Comparison of ENCODE assay signal across 21 cellular contexts in genomic region chr3:195860456-195860855, GRCh38. TPM values are rescaled to one million over a fixed set of nuclear protein-coding genes. Genes with fewer than 3 reads are reported as not detected.
DNase-seq lines count a peak whose midpoint lies in the region; ATAC-seq and TF ChIP-seq lines count a peak whose summit lies in the region.
"Had no signal": no experiment of that assay in that cellular context is flagged by ENCODE, and none has a peak within 500 bp of the region (broad histone marks: within the 10 kb centered on the region; RNA-seq: fewer than 3 reads in every experiment).

No MANE protein-coding gene starts in this region.

- TF ChIP-seq CTCF in mammary epithelial cell (conservative IDR thresholded peaks at IDR 0.05 in 1 of 2, IDR thresholded peaks at IDR 0.05 in 1 of 2; ENCODE audit: extremely low read depth in 1 of 2, insufficient read depth in 1 of 2, low read depth in 1 of 2, low read length in 2 of 2), result no peak
- no peak for TF ChIP-seq CTCF in osteoblast (IDR thresholded peaks at IDR 0.05; ENCODE audit: extremely low read depth, low read depth, low read length)

- H3K27ac ChIP-seq in BLaER1 treated with 17β-estradiol and CSF1 and Interleukin-3, amounts not matched to agents 10 nM and 100 nM, result no peak overlapping the region
- H3K27ac ChIP-seq in mammary epithelial cell (ENCODE audit: insufficient read depth, low read depth, low read length) (no peak overlapping the region), osteoblast (ENCODE audit: low read depth, low read length) (no peak overlapping the region)
- H3K27ac ChIP-seq: HL-60, Peyer's patch had no signal

- 94% methylated on average over 3 of the region's 6 CpGs for WGBS in mammary epithelial cell (ENCODE audit: low coverage, missing lambda C conversion rate)

- H2AFZ ChIP-seq in mammary epithelial cell (ENCODE audit: low read depth, low read length), result no peak overlapping the region
- H2AFZ ChIP-seq in osteoblast (ENCODE audit: low read length), result no peak overlapping the region

- no peaks in the 10 kb centered on the region for H3K9me3 ChIP-seq in BLaER1 treated with 17β-estradiol and CSF1 and Interleukin-3, amounts not matched to agents 10 nM and 100 nM (replicated peaks in 1 of 11)
- no peaks in the 10 kb centered on the region for H3K9me3 ChIP-seq in mammary epithelial cell (replicated peaks; ENCODE audit: insufficient read depth, low read length)
- H3K9me3 ChIP-seq in osteoblast (ENCODE audit: low read depth, low read length), result no peaks in the 10 kb centered on the region
- H3K9me3 ChIP-seq: Caco-2, Peyer's patch had no signal

- H3K9ac ChIP-seq in BLaER1 treated with 17β-estradiol and CSF1 and Interleukin-3, amounts not matched to agents 10 nM and 100 nM, result peak overlapping the region in 2 of 11 experiments; percentile 24 to 41; a peak in 2 of 22 replicates
- no peak overlapping the region for H3K9ac ChIP-seq in mammary epithelial cell (ENCODE audit: insufficient read depth, low read length)

- in situ Hi-C loops in mammary epithelial cell (cut with MboI; ENCODE audit: low sequenced_read_pairs in 2 of 2), result no loop called here

- peak; percentile 23 for DNase-seq in COR-L47 (lab: John Stamatoyannopoulos, UW)
- DNase-seq in mammary epithelial cell, result no peak
- peak; percentile 63 for DNase-seq in osteoblast (ENCODE audit: insufficient read length, low spot score, missing footprints)
- no peak for DNase-seq in NCI-H524 (lab: John Stamatoyannopoulos, UW)
- no peak for DNase-seq in glomerular visceral epithelial cell (ENCODE audit: extremely low spot score)
- DNase-seq: ACHN, Caco-2, GF-D8, H9, Karpas-422, MM.1S, NCI-H1092, NCI-H1436 treated with DMSO at 0.1 percent for 48 hours, NCI-H2029, NCI-H446 had no signal

- no TSS peak for BruUV-seq in mammary epithelial cell (replicated peaks; lab: Mats Ljungman, UMichigan)

- H3K27me3 ChIP-seq in BLaER1 treated with 17β-estradiol and CSF1 and Interleukin-3, amounts not matched to agents 10 nM and 100 nM, result no peaks in the 10 kb centered on the region
- no peaks in the 10 kb centered on the region for H3K27me3 ChIP-seq in mammary epithelial cell (ENCODE audit: insufficient read depth, low read length)
- peaks cover 3% of the 10 kb centered on the region for H3K27me3 ChIP-seq in osteoblast (ENCODE audit: insufficient read depth, low read length)
- H3K27me3 ChIP-seq: Peyer's patch had no signal

- CTCF ChIA-PET in mammary epithelial cell (lab: Charles Lee; ENCODE audit: low non-redundant PET), result no interaction called here

- H3K4me2 ChIP-seq in BLaER1 treated with 17β-estradiol and CSF1 and Interleukin-3, amounts not matched to agents 10 nM and 100 nM, result peak overlapping the region in 8 of 11 experiments; percentile 37 to 78 (median 62); a peak in 15 of 22 replicates
- H3K4me2 ChIP-seq in mammary epithelial cell (ENCODE audit: insufficient read depth, low read depth, low read length) (peak overlapping the region; percentile 76), osteoblast (ENCODE audit: insufficient read depth, low read length) (no peak overlapping the region)

- H3K4me3 ChIP-seq in BLaER1 treated with 17β-estradiol and CSF1 and Interleukin-3, amounts not matched to agents 10 nM and 100 nM, result no peak overlapping the region
- H3K4me3 ChIP-seq in mammary epithelial cell (replicated peaks in 1 of 3; ENCODE audit: insufficient read depth in 1 of 3, low read depth in 2 of 3, low read length in 3 of 3) (no peak overlapping the region), osteoblast (ENCODE audit: insufficient read depth, low read length) (no peak overlapping the region)
- H3K4me3 ChIP-seq: Peyer's patch had no signal

- H3K79me2 ChIP-seq in mammary epithelial cell (ENCODE audit: insufficient read depth, low read length) (peaks cover 2% of the 10 kb centered on the region), osteoblast (ENCODE audit: insufficient read depth, low read length) (no peaks in the 10 kb centered on the region)

- intact Hi-C loops in mammary epithelial cell (cut with micrococcal nuclease), result no loop called here

- dilution Hi-C loops in mammary epithelial cell (cut with HindIII; ENCODE audit: low sequenced_read_pairs), result no loop called here

- H3K36me3 ChIP-seq in BLaER1 treated with 17β-estradiol and CSF1 and Interleukin-3, amounts not matched to agents 10 nM and 100 nM, result peaks cover 11 to 24% (median 19%) of the 10 kb centered on the region in 11 experiments; a peak in 21 of 22 replicates
- no peaks in the 10 kb centered on the region for H3K36me3 ChIP-seq in mammary epithelial cell (ENCODE audit: insufficient read depth, low read length)
- no peaks in the 10 kb centered on the region for H3K36me3 ChIP-seq in osteoblast (ENCODE audit: insufficient read depth, low read length)
- H3K36me3 ChIP-seq: Peyer's patch had no signal

- H3K4me1 ChIP-seq in BLaER1 treated with 17β-estradiol and CSF1 and Interleukin-3, amounts not matched to agents 10 nM and 100 nM, result peaks cover 0 to 36% (median 18%) of the 10 kb centered on the region in 10 experiments; a peak in 14 of 20 replicates
- H3K4me1 ChIP-seq in mammary epithelial cell (ENCODE audit: insufficient read depth, low read length) (peaks cover 31% of the 10 kb centered on the region), osteoblast (ENCODE audit: insufficient read depth, low read length) (peaks cover 5% of the 10 kb centered on the region)
- H3K4me1 ChIP-seq: Caco-2 had no signal

- peaks cover 0 to 24% (median under 1%) of the 10 kb centered on the region in 11 experiments; a peak in 7 of 22 replicates for H4K20me1 ChIP-seq in BLaER1 treated with 17β-estradiol and CSF1 and Interleukin-3, amounts not matched to agents 10 nM and 100 nM
- H4K20me1 ChIP-seq in mammary epithelial cell (ENCODE audit: insufficient read depth, low read length) (no peaks in the 10 kb centered on the region), osteoblast (ENCODE audit: insufficient read depth, low read length) (peaks cover 3% of the 10 kb centered on the region)

- no peak for ATAC-seq in HG03439 (IDR thresholded peaks at IDR 0.05; ENCODE audit: unreplicated experiment)
- ATAC-seq: Right ventricle myocardium inferior had no signal

RNA-seq across cellular contexts. Expression of gene TNK2, which starts 47.9 kb away (rescaled TPM):
- total RNA-seq in mammary epithelial cell (100 to 1,000 TPM in 1 of 2 donors, 10 to 100 TPM in 1; 20.5 to 107 TPM), osteoblast (10.6 and 11.6 TPM in 2 replicates)
- polyA plus RNA-seq in mammary epithelial cell, result 24.2 TPM
- 44.0 TPM for polyA minus RNA-seq in mammary epithelial cell

RNA-seq across cellular contexts. Expression of gene MUC4, which starts 48.7 kb away (rescaled TPM):
- total RNA-seq in mammary epithelial cell, result not detected
- polyA plus RNA-seq in mammary epithelial cell, result not detected
- not detected for polyA minus RNA-seq in mammary epithelial cell
- total RNA-seq in osteoblast, result not detected in 2 replicates
- total RNA-seq: Right ventricle myocardium inferior, SK-MEL-5 had no signal

Comparison
In these comparisons a context has a peak if more than half of its experiments do, and no peak if none do; other contexts are left out.
1. DNase-seq: peak in COR-L47 (single experiment) and osteoblast (single experiment); none in mammary epithelial cell (single experiment), NCI-H524 (0 of 2) and glomerular visceral epithelial cell (single experiment).